Comparison of ENCODE assay signal across 1 cellular context in the genomic region with DNA sequence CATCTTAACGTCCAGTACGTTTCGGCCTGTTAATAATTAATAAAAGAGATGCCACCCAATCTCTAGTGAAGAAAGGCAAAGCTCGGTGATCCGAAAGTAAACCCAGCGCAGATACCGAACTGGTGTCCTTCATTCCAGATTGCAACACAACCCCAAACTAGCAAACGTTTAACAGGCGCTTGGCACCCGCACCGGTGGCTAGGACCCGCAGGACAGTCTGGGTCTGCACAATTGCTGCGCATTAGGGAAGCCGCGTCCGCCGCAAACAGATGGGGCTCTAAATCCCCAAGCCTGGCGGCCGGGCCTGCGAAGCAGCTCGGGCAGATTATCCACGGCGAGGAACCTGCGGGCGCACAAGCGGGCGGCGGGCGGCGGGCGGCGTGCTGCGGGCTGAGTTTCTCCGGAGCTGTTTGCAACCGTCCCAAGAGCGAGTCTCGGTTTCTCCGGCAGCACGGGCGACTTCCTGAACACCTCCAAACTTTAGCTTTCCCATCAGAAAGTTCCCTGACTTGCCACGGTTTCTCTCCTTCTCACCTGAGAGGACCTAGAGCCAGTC.
TF ChIP-seq lines count a peak whose summit lies in the region.

No MANE protein-coding gene starts in this region.

TF ChIP-seq in HepG2, 621 proteins besides CTCF, POLR2A, EP300 and RAD21 (continued from another document and continues in another):
- TF ChIP-seq, protein P1, sequence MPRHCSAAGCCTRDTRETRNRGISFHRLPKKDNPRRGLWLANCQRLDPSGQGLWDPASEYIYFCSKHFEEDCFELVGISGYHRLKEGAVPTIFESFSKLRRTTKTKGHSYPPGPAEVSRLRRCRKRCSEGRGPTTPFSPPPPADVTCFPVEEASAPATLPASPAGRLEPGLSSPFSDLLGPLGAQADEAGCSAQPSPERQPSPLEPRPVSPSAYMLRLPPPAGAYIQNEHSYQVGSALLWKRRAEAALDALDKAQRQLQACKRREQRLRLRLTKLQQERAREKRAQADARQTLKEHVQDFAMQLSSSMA (CRISPR knock-in tag; IDR thresholded peaks at IDR 0.05), result no peak
- TF ChIP-seq, protein P2, sequence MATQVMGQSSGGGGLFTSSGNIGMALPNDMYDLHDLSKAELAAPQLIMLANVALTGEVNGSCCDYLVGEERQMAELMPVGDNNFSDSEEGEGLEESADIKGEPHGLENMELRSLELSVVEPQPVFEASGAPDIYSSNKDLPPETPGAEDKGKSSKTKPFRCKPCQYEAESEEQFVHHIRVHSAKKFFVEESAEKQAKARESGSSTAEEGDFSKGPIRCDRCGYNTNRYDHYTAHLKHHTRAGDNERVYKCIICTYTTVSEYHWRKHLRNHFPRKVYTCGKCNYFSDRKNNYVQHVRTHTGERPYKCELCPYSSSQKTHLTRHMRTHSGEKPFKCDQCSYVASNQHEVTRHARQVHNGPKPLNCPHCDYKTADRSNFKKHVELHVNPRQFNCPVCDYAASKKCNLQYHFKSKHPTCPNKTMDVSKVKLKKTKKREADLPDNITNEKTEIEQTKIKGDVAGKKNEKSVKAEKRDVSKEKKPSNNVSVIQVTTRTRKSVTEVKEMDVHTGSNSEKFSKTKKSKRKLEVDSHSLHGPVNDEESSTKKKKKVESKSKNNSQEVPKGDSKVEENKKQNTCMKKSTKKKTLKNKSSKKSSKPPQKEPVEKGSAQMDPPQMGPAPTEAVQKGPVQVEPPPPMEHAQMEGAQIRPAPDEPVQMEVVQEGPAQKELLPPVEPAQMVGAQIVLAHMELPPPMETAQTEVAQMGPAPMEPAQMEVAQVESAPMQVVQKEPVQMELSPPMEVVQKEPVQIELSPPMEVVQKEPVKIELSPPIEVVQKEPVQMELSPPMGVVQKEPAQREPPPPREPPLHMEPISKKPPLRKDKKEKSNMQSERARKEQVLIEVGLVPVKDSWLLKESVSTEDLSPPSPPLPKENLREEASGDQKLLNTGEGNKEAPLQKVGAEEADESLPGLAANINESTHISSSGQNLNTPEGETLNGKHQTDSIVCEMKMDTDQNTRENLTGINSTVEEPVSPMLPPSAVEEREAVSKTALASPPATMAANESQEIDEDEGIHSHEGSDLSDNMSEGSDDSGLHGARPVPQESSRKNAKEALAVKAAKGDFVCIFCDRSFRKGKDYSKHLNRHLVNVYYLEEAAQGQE (IDR thresholded peaks at IDR 0.05; ENCODE audit: borderline replicate concordance in 1 of 2, low read depth in 1 of 2, low read length in 2 of 2), result 0 out of 4 replicates have a peak, but pooled peaks of 1 of the 2 experiments have one; percentile 58
- TF ChIP-seq MIER3 (CRISPR knock-in tag; IDR thresholded peaks at IDR 0.05; ENCODE audit: borderline replicate concordance) (peak; percentile 59; the same call in 1 of the 2 replicates), CENPT (CRISPR knock-in tag; IDR thresholded peaks at IDR 0.05; ENCODE audit: low read depth) (no peak), KAT7 (CRISPR knock-in tag; IDR thresholded peaks at IDR 0.05; ENCODE audit: borderline replicate concordance) (peak; percentile 89), ZNF468 (CRISPR knock-in tag; IDR thresholded peaks at IDR 0.05) (no peak), ZNF235 (CRISPR knock-in tag; IDR thresholded peaks at IDR 0.05; ENCODE audit: borderline replicate concordance) (no peak), SYNCRIP (IDR thresholded peaks at IDR 0.05; ENCODE audit: insufficient read depth, low read depth, low read length) (no peak), NCOA5 (CRISPR knock-in tag; IDR thresholded peaks at IDR 0.05) (no peak), KLF15 (CRISPR knock-in tag; IDR thresholded peaks at IDR 0.05; ENCODE audit: borderline replicate concordance) (no peak), ZNF546 (CRISPR knock-in tag; conservative IDR thresholded peaks at IDR 0.05) (no peak; the same call in 1 of the 2 replicates), ZNF543 (CRISPR knock-in tag; IDR thresholded peaks at IDR 0.05) (peak; percentile 73; the same call in 1 of the 2 replicates), ZNF44 (CRISPR knock-in tag; IDR thresholded peaks at IDR 0.05) (no peak), HOXA3 (CRISPR knock-in tag; IDR thresholded peaks at IDR 0.05) (peak; percentile 62), RFX1 (IDR thresholded peaks at IDR 0.05) (no peak), ZNF547 (CRISPR knock-in tag; IDR thresholded peaks at IDR 0.05) (no peak), NFIB (CRISPR knock-in tag; IDR thresholded peaks at IDR 0.05; ENCODE audit: borderline replicate concordance) (no peak), KMT2A (CRISPR knock-in tag; IDR thresholded peaks at IDR 0.05) (peak; percentile 90), NFKBIZ (CRISPR knock-in tag; IDR thresholded peaks at IDR 0.05) (no peak), ZNF138 (CRISPR knock-in tag; IDR thresholded peaks at IDR 0.05; ENCODE audit: low read depth) (no peak), MYC (CRISPR knock-in tag; IDR thresholded peaks at IDR 0.05; ENCODE audit: borderline replicate concordance) (no peak), CENPX (CRISPR knock-in tag; IDR thresholded peaks at IDR 0.05) (no peak), ZNF678 (CRISPR knock-in tag; IDR thresholded peaks at IDR 0.05) (no peak), ZNF333 (CRISPR knock-in tag; IDR thresholded peaks at IDR 0.05; ENCODE audit: borderline replicate concordance) (no peak), MEF2D (CRISPR knock-in tag; IDR thresholded peaks at IDR 0.05) (peak; percentile 63; the same call in 1 of the 2 replicates), RCOR2 (CRISPR knock-in tag; IDR thresholded peaks at IDR 0.05) (no peak), ZNF652 (CRISPR knock-in tag; IDR thresholded peaks at IDR 0.05; ENCODE audit: borderline replicate concordance, low read depth) (0 out of 2 replicates have a peak, but pooled peaks have one; percentile 29), ERF (CRISPR knock-in tag; IDR thresholded peaks at IDR 0.05) (peak; percentile 42), RFX3 (CRISPR knock-in tag; IDR thresholded peaks at IDR 0.05) (no peak), BHLHE40 (IDR thresholded peaks at IDR 0.05; ENCODE audit: low read length) (no peak), ZNF737 (CRISPR knock-in tag; IDR thresholded peaks at IDR 0.05; ENCODE audit: borderline replicate concordance) (no peak)
- TF ChIP-seq, protein P3, sequence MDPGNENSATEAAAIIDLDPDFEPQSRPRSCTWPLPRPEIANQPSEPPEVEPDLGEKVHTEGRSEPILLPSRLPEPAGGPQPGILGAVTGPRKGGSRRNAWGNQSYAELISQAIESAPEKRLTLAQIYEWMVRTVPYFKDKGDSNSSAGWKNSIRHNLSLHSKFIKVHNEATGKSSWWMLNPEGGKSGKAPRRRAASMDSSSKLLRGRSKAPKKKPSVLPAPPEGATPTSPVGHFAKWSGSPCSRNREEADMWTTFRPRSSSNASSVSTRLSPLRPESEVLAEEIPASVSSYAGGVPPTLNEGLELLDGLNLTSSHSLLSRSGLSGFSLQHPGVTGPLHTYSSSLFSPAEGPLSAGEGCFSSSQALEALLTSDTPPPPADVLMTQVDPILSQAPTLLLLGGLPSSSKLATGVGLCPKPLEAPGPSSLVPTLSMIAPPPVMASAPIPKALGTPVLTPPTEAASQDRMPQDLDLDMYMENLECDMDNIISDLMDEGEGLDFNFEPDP (CRISPR knock-in tag; conservative IDR thresholded peaks at IDR 0.05), result peak; percentile 84
- TF ChIP-seq, protein P4, sequence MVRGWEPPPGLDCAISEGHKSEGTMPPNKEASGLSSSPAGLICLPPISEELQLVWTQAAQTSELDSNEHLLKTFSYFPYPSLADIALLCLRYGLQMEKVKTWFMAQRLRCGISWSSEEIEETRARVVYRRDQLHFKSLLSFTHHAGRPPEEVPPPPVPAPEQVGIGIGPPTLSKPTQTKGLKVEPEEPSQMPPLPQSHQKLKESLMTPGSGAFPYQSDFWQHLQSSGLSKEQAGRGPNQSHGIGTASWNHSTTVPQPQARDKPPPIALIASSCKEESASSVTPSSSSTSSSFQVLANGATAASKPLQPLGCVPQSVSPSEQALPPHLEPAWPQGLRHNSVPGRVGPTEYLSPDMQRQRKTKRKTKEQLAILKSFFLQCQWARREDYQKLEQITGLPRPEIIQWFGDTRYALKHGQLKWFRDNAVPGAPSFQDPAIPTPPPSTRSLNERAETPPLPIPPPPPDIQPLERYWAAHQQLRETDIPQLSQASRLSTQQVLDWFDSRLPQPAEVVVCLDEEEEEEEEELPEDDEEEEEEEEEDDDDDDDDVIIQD (CRISPR knock-in tag; IDR thresholded peaks at IDR 0.05; ENCODE audit: low read depth), result peak; percentile 52; the same call in 1 of the 2 replicates
- TF ChIP-seq, protein P5, sequence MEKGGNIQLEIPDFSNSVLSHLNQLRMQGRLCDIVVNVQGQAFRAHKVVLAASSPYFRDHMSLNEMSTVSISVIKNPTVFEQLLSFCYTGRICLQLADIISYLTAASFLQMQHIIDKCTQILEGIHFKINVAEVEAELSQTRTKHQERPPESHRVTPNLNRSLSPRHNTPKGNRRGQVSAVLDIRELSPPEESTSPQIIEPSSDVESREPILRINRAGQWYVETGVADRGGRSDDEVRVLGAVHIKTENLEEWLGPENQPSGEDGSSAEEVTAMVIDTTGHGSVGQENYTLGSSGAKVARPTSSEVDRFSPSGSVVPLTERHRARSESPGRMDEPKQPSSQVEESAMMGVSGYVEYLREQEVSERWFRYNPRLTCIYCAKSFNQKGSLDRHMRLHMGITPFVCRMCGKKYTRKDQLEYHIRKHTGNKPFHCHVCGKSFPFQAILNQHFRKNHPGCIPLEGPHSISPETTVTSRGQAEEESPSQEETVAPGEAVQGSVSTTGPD (CRISPR knock-in tag; IDR thresholded peaks at IDR 0.05), result no peak
- TF ChIP-seq, protein P6, sequence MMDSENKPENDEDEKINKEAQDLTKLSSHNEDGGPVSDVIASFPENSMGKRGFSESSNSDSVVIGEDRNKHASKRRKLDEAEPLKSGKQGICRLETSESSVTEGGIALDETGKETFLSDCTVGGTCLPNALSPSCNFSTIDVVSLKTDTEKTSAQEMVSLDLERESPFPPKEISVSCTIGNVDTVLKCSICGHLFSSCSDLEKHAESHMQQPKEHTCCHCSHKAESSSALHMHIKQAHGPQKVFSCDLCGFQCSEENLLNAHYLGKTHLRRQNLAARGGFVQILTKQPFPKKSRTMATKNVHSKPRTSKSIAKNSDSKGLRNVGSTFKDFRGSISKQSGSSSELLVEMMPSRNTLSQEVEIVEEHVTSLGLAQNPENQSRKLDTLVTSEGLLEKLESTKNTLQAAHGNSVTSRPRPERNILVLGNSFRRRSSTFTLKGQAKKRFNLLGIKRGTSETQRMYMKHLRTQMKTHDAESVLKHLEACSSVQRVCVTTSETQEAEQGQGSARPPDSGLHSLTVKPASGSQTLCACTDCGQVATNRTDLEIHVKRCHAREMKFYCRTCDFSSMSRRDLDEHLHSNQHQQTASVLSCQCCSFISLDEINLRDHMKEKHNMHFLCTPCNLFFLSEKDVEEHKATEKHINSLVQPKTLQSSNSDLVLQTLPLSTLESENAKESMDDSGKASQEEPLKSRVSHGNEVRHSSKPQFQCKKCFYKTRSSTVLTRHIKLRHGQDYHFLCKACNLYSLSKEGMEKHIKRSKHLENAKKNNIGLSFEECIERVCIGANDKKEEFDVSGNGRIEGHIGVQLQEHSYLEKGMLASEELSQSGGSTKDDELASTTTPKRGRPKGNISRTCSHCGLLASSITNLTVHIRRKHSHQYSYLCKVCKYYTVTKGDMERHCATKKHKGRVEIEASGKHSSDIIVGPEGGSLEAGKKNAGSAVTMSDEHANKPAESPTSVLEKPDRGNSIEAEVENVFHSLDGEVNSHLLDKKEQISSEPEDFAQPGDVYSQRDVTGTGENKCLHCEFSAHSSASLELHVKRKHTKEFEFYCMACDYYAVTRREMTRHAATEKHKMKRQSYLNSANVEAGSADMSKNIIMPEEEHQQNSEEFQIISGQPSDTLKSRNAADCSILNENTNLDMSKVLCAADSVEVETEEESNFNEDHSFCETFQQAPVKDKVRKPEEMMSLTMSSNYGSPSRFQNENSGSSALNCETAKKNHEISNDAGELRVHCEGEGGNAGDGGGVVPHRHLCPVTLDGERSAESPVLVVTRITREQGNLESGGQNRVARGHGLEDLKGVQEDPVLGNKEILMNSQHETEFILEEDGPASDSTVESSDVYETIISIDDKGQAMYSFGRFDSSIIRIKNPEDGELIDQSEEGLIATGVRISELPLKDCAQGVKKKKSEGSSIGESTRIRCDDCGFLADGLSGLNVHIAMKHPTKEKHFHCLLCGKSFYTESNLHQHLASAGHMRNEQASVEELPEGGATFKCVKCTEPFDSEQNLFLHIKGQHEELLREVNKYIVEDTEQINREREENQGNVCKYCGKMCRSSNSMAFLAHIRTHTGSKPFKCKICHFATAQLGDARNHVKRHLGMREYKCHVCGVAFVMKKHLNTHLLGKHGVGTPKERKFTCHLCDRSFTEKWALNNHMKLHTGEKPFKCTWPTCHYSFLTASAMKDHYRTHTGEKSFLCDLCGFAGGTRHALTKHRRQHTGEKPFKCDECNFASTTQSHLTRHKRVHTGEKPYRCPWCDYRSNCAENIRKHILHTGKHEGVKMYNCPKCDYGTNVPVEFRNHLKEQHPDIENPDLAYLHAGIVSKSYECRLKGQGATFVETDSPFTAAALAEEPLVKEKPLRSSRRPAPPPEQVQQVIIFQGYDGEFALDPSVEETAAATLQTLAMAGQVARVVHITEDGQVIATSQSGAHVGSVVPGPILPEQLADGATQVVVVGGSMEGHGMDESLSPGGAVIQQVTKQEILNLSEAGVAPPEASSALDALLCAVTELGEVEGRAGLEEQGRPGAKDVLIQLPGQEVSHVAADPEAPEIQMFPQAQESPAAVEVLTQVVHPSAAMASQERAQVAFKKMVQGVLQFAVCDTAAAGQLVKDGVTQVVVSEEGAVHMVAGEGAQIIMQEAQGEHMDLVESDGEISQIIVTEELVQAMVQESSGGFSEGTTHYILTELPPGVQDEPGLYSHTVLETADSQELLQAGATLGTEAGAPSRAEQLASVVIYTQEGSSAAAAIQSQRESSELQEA (CRISPR knock-in tag; IDR thresholded peaks at IDR 0.05; ENCODE audit: not compliant biosample characterization), result no peak
- TF ChIP-seq, protein P7, sequence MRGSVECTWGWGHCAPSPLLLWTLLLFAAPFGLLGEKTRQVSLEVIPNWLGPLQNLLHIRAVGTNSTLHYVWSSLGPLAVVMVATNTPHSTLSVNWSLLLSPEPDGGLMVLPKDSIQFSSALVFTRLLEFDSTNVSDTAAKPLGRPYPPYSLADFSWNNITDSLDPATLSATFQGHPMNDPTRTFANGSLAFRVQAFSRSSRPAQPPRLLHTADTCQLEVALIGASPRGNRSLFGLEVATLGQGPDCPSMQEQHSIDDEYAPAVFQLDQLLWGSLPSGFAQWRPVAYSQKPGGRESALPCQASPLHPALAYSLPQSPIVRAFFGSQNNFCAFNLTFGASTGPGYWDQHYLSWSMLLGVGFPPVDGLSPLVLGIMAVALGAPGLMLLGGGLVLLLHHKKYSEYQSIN (CRISPR knock-in tag; IDR thresholded peaks at IDR 0.05; ENCODE audit: borderline replicate concordance), result no peak
- TF ChIP-seq, protein P8, sequence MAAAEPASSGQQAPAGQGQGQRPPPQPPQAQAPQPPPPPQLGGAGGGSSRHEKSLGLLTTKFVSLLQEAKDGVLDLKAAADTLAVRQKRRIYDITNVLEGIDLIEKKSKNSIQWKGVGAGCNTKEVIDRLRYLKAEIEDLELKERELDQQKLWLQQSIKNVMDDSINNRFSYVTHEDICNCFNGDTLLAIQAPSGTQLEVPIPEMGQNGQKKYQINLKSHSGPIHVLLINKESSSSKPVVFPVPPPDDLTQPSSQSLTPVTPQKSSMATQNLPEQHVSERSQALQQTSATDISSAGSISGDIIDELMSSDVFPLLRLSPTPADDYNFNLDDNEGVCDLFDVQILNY (CRISPR knock-in tag; conservative IDR thresholded peaks at IDR 0.05), result no peak
